27 cellular contexts compared by ENCODE assay signal in the genomic region with DNA sequence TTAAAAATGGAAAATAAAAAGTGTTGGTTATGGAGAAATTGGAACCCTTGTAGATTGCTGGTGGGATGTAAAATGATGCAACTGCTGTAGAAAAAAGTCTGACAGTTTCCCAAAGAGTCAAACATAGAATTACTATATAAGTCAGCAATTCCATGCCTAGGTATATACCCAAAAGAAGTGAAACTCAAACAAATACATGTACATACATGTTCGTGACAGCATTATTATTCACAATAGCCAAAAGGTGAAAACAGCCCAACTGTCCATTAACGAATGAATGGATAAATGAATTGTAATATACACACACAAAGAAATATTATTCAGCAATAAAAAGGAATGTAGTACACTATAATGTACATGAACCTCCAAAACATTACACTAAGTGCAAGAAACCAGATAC.
"Had no signal": no experiment of that assay in that cellular context is flagged by ENCODE, and none has a peak within 500 bp of the region (broad histone marks: within the 10 kb centered on the region; RNA-seq: fewer than 3 reads in every experiment).

No MANE protein-coding gene starts in this region.

- H3K27me3 Mint-ChIP-seq: activated naive CD4-positive, alpha-beta T cell treated with anti-CD3 and anti-CD28 coated beads, Interleukin-2, amount 10 ng/mL, durations not matched to agents 7 days and 5 days had no signal

- H3K4me1 Mint-ChIP-seq: activated CD4-positive, alpha-beta T cell treated with anti-CD3 and anti-CD28 coated beads for 36 hours; activated CD4-positive, alpha-beta T cell treated with anti-CD3 and anti-CD28 coated beads, Interleukin-2, amount 10 ng/mL, durations not matched to agents 24 days and 14 days; activated CD8-positive, alpha-beta memory T cell treated with anti-CD3 and anti-CD28 coated beads, Interleukin-2, amount 10 ng/mL, durations not matched to agents 7 days and 5 days; activated naive CD4-positive, alpha-beta T cell treated with anti-CD3 and anti-CD28 coated beads, Interleukin-2, amount 10 ng/mL, durations not matched to agents 7 days and 5 days; activated naive CD8-positive, alpha-beta T cell treated with anti-CD3 and anti-CD28 coated beads, Interleukin-2, amount 10 ng/mL, durations not matched to agents 7 days and 5 days had no signal

- H3K4me1 ChIP-seq: ascending aorta, colonic mucosa had no signal

- H3K9me3 ChIP-seq: ascending aorta, colonic mucosa, esophagus squamous epithelium had no signal

- H3K36me3 Mint-ChIP-seq: activated CD4-positive, alpha-beta memory T cell treated with anti-CD3 and anti-CD28 coated beads for 36 hours; activated CD8-positive, alpha-beta memory T cell treated with anti-CD3 and anti-CD28 coated beads, Interleukin-2, amount 10 ng/mL, durations not matched to agents 7 days and 5 days; activated naive CD4-positive, alpha-beta T cell treated with anti-CD3 and anti-CD28 coated beads, Interleukin-2, amount 10 ng/mL, durations not matched to agents 7 days and 5 days; activated naive CD4-positive, alpha-beta T cell treated with anti-CD3 and anti-CD28 coated beads, Interleukin-2, amount 50 U/mL, for 72 hours; activated naive CD8-positive, alpha-beta T cell treated with anti-CD3 and anti-CD28 coated beads, Interleukin-2, amount 10 ng/mL, durations not matched to agents 7 days and 5 days had no signal

- H3K9me3 Mint-ChIP-seq: activated CD4-positive, alpha-beta memory T cell treated with anti-CD3 and anti-CD28 coated beads for 36 hours; activated CD4-positive, alpha-beta T cell treated with anti-CD3 and anti-CD28 coated beads, Interleukin-2, amount 10 ng/mL, durations not matched to agents 24 days and 14 days; activated naive CD4-positive, alpha-beta T cell treated with anti-CD3 and anti-CD28 coated beads, Interleukin-2, amount 10 ng/mL, durations not matched to agents 7 days and 5 days; activated naive CD4-positive, alpha-beta T cell treated with anti-CD3 and anti-CD28 coated beads, Interleukin-2, amount 50 U/mL, for 72 hours; activated naive CD8-positive, alpha-beta T cell treated with anti-CD3 and anti-CD28 coated beads, Interleukin-2, amount 10 ng/mL, durations not matched to agents 7 days and 5 days had no signal

- FAIRE-seq: endometrium, endothelial cell of umbilical vein had no signal

- DNase-seq: activated CD4-positive, alpha-beta memory T cell treated with anti-CD3 and anti-CD28 coated beads for 36 hours; activated CD4-positive, alpha-beta T cell treated with anti-CD3 and anti-CD28 coated beads for 36 hours; activated CD4-positive, alpha-beta T cell treated with anti-CD3 and anti-CD28 coated beads, Interleukin-2, amount 10 ng/mL, durations not matched to agents 24 days and 14 days; activated CD4-positive, CD25-positive, alpha-beta regulatory T cell; activated CD4-positive, CD25-positive, alpha-beta regulatory T cell treated with anti-CD3 and anti-CD28 coated beads, Interleukin-2, amount 50 U/mL, for 72 hours; activated CD8-positive, alpha-beta memory T cell treated with anti-CD3 and anti-CD28 coated beads, Interleukin-2, amount 10 ng/mL, durations not matched to agents 7 days and 5 days; activated CD8-positive, alpha-beta memory T cell treated with anti-CD3 and anti-CD28 coated beads, Interleukin-2, amount 50 U/mL, for 4 hours; activated CD8-positive, alpha-beta T cell treated with anti-CD3 and anti-CD28 coated beads, Interleukin-2, amount 10 ng/mL, durations not matched to agents 7 days and 5 days; activated gamma-delta T cell; activated naive CD4-positive, alpha-beta T cell; activated naive CD4-positive, alpha-beta T cell treated with anti-CD3 and anti-CD28 coated beads, Interleukin-2, amount 10 ng/mL, durations not matched to agents 7 days and 5 days; activated naive CD8-positive, alpha-beta T cell treated with anti-CD3 and anti-CD28 coated beads, Interleukin-2, amount 10 ng/mL, durations not matched to agents 7 days and 5 days; activated T-cell treated with anti-CD3 and anti-CD28 coated beads, Interleukin-2, amount 50 U/mL, for 1 hour; activated T-cell treated with anti-CD3 and anti-CD28 coated beads, Interleukin-2, amount 50 U/mL, for 48 hours; brain microvascular endothelial cell; central memory CD4-positive, alpha-beta T cell; cerebellar nuclear complex; colonic mucosa; effector CD8-positive, alpha-beta T cell; esophagus squamous epithelium; head of caudate nucleus; T-helper 2 cell had no signal

- H3K27me3 ChIP-seq: ascending aorta, brain microvascular endothelial cell, cardiac muscle cell, colonic mucosa, esophagus squamous epithelium had no signal

- H3K27ac ChIP-seq: ascending aorta, brain microvascular endothelial cell, cardiac muscle cell, colonic mucosa, esophagus squamous epithelium had no signal

- H3K4me3 ChIP-seq: ascending aorta, cardiac muscle cell, colonic mucosa, esophagus squamous epithelium had no signal

- H3K4me3 Mint-ChIP-seq: activated CD4-positive, alpha-beta memory T cell treated with anti-CD3 and anti-CD28 coated beads for 36 hours; activated CD4-positive, alpha-beta T cell treated with anti-CD3 and anti-CD28 coated beads for 36 hours; activated CD4-positive, alpha-beta T cell treated with anti-CD3 and anti-CD28 coated beads, Interleukin-2, amount 10 ng/mL, durations not matched to agents 24 days and 14 days; activated CD8-positive, alpha-beta memory T cell treated with anti-CD3 and anti-CD28 coated beads, Interleukin-2, amount 10 ng/mL, durations not matched to agents 7 days and 5 days; activated CD8-positive, alpha-beta T cell treated with anti-CD3 and anti-CD28 coated beads, Interleukin-2, amount 10 ng/mL, durations not matched to agents 7 days and 5 days; activated naive CD4-positive, alpha-beta T cell treated with anti-CD3 and anti-CD28 coated beads, Interleukin-2, amount 10 ng/mL, durations not matched to agents 7 days and 5 days; activated naive CD8-positive, alpha-beta T cell treated with anti-CD3 and anti-CD28 coated beads, Interleukin-2, amount 10 ng/mL, durations not matched to agents 7 days and 5 days had no signal

- H3K36me3 ChIP-seq: ascending aorta, brain microvascular endothelial cell, cardiac muscle cell, colonic mucosa, esophagus squamous epithelium had no signal

- H3K27ac Mint-ChIP-seq: activated CD4-positive, alpha-beta memory T cell treated with anti-CD3 and anti-CD28 coated beads for 36 hours; activated CD4-positive, alpha-beta T cell treated with anti-CD3 and anti-CD28 coated beads for 36 hours; activated CD4-positive, alpha-beta T cell treated with anti-CD3 and anti-CD28 coated beads, Interleukin-2, amount 10 ng/mL, durations not matched to agents 24 days and 14 days; activated CD8-positive, alpha-beta memory T cell treated with anti-CD3 and anti-CD28 coated beads, Interleukin-2, amount 10 ng/mL, durations not matched to agents 7 days and 5 days; activated CD8-positive, alpha-beta T cell treated with anti-CD3 and anti-CD28 coated beads, Interleukin-2, amount 10 ng/mL, durations not matched to agents 7 days and 5 days; activated naive CD4-positive, alpha-beta T cell treated with anti-CD3 and anti-CD28 coated beads, Interleukin-2, amount 10 ng/mL, durations not matched to agents 7 days and 5 days; activated naive CD4-positive, alpha-beta T cell treated with anti-CD3 and anti-CD28 coated beads, Interleukin-2, amount 50 U/mL, for 72 hours; activated naive CD8-positive, alpha-beta T cell treated with anti-CD3 and anti-CD28 coated beads, Interleukin-2, amount 10 ng/mL, durations not matched to agents 7 days and 5 days had no signal
